In the genomic region with DNA sequence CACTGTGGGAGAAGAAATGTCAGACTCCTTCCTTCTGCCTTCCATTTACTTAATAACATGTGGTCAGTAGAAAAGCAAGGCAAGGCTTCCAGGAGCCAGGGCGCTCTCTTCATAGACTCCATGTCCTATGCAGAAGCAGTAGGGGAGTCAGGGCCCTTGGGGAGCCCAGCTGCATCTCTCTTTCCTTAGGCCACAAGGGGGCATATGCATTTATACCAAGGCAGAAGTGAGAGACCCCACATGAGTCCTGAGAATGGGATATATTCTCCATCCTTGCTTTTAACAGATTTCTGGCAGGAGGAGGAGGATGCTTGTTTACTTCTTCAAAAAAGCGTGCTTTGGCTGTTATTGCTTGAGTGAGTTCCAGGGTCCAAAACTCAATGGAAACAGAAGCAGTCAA, we compare ENCODE assay signal across 8 cellular contexts.
DNase-seq lines count a peak whose midpoint lies in the region; ATAC-seq and TF ChIP-seq lines count a peak whose summit lies in the region.

No MANE protein-coding gene starts in this region.

- H3K9ac ChIP-seq in parathyroid adenoma = no peak overlapping the region

- H3K79me2 ChIP-seq in parathyroid adenoma = no peaks in the 10 kb centered on the region

- peak; percentile 20 for DNase-seq in DMS53 (lab: John Stamatoyannopoulos, UW)
- DNase-seq in DMS53 treated with DMSO at 0.1 percent for 48 hours (lab: John Stamatoyannopoulos, UW; ENCODE audit: unreplicated experiment) = no peak
- DNase-seq in T-helper 9 cell = peak; percentile 7
- DNase-seq in fibroblast of mammary gland (ENCODE audit: low read depth) = peak; percentile 42
- no peak for DNase-seq in MG63

- no peaks in the 10 kb centered on the region for H3K4me1 ChIP-seq in parathyroid adenoma

- H3K4me3 ChIP-seq in fibroblast of mammary gland (ENCODE audit: control insufficient read depth, low read depth, low read length) = no peak overlapping the region
- H3K4me3 ChIP-seq in parathyroid adenoma (ENCODE audit: low read depth, low read length) = no peak overlapping the region
- no peak overlapping the region for H3K4me3 ChIP-seq in MG63

- TF ChIP-seq CTCF in fibroblast of mammary gland (conservative IDR thresholded peaks at IDR 0.05; ENCODE audit: control insufficient read depth, insufficient read depth, low read depth, low read length) = peak; percentile 41
- TF ChIP-seq CTCF in parathyroid adenoma (IDR thresholded peaks at IDR 0.05) = peak; percentile 27

- ATAC-seq in HG02642 (IDR thresholded peaks at IDR 0.05; ENCODE audit: poor library complexity, unreplicated experiment) = peak; percentile 82
- no peak for ATAC-seq in HG02571 (IDR thresholded peaks at IDR 0.05; ENCODE audit: unreplicated experiment)

- no peak overlapping the region for H3K4me2 ChIP-seq in parathyroid adenoma (ENCODE audit: low read length)

- no peak overlapping the region for H3K27ac ChIP-seq in parathyroid adenoma

- no peak overlapping the region for H2AFZ ChIP-seq in parathyroid adenoma

- no peaks in the 10 kb centered on the region for H3K27me3 ChIP-seq in parathyroid adenoma (ENCODE audit: control insufficient read depth, insufficient read depth, low read length)
- no peaks in the 10 kb centered on the region; the same call in 1 of the 2 replicates for H3K27me3 ChIP-seq in MG63

- H3K36me3 ChIP-seq in parathyroid adenoma (ENCODE audit: control insufficient read depth, insufficient read depth, low read length) = no peaks in the 10 kb centered on the region
- no peaks in the 10 kb centered on the region for H3K36me3 ChIP-seq in MG63

- no peaks in the 10 kb centered on the region for H3K9me3 ChIP-seq in parathyroid adenoma (ENCODE audit: control insufficient read depth, low read length)
- no peaks in the 10 kb centered on the region for H3K9me3 ChIP-seq in MG63

Comparison
In these comparisons a context has a peak if more than half of its experiments do, and no peak if none do; other contexts are left out.
1. DNase-seq: peak in DMS53 (single experiment), T-helper 9 cell (single experiment) and fibroblast of mammary gland (single experiment); none in DMS53 treated with DMSO at 0.1 percent for 48 hours (single experiment) and MG63 (single experiment).